ENCODE assay signal across 28 cellular contexts in genomic region chr10:130461631-130462030, GRCh38.
"Had no signal": no experiment of that assay in that cellular context is flagged by ENCODE, and none has a peak within 500 bp of the region (broad histone marks: within the 10 kb centered on the region; RNA-seq: fewer than 3 reads in every experiment).

No MANE protein-coding gene starts in this region.

- H3K4me3 ChIP-seq: K562, Peyer's patch had no signal

- H3K9me3 ChIP-seq: Peyer's patch had no signal

- H3K36me3 ChIP-seq: Peyer's patch, WERI-Rb-1 had no signal

- ATAC-seq: activated CD8-positive, alpha-beta T cell treated with anti-CD3 and anti-CD28 coated beads, Interleukin-2, amount 10 ng/mL, durations not matched to agents 7 days and 5 days; activated naive CD8-positive, alpha-beta T cell treated with anti-CD3 and anti-CD28 coated beads, Interleukin-2, amount 50 U/mL, for 24 hours; K562; PC-3; SK-N-SH treated with all-trans-retinoic acid at 6 μM for 48 hours had no signal

- H3K27me3 ChIP-seq: Peyer's patch had no signal

- H3K27ac ChIP-seq: Peyer's patch, WERI-Rb-1 had no signal

- DNase-seq: activated CD4-positive, alpha-beta T cell treated with anti-CD3 and anti-CD28 coated beads for 1 hour; activated CD4-positive, alpha-beta T cell treated with anti-CD3 and anti-CD28 coated beads for 48 hours; activated CD4-positive, CD25-positive, alpha-beta regulatory T cell; activated CD8-positive, alpha-beta memory T cell treated with anti-CD3 and anti-CD28 coated beads, Interleukin-2, amount 50 U/mL, for 48 hours; activated CD8-positive, alpha-beta T cell treated with anti-CD3 and anti-CD28 coated beads, Interleukin-2, amount 10 ng/mL, durations not matched to agents 7 days and 5 days; activated effector memory CD4-positive, alpha-beta T cell treated with Interleukin-2 at 50 U/mL for 16 hours; activated naive CD4-positive, alpha-beta T cell treated with anti-CD3 and anti-CD28 coated beads, Interleukin-2, amount 10 ng/mL, durations not matched to agents 7 days and 5 days; activated naive CD8-positive, alpha-beta T cell treated with anti-CD3 and anti-CD28 coated beads, Interleukin-2, amount 50 U/mL, for 24 hours; activated T-cell treated with anti-CD3 and anti-CD28 coated beads, Interleukin-2, amount 50 U/mL, for 48 hours; anterior cingulate cortex; NCI-H1105; NCI-H1417 treated with DMSO at 0.1 percent for 48 hours; NCI-H1694; NCI-H1930; NCI-H2081 treated with DMSO at 0.1 percent for 48 hours; NCI-H345; NCI-H524 treated with DMSO at 0.1 percent for 48 hours; NK-92 treated with Interleukin-12 subunit alpha and Interleukin-12 subunit beta, amount 100 ng/mL, for 24 hours; PC-3; RPMI8226; SIG-M5; SW 1271; T-helper 1 cell; T1000; WERI-Rb-1 had no signal

- H3K4me1 ChIP-seq: Peyer's patch had no signal
